Comparison of ENCODE assay signal across 39 cellular contexts in the genomic region with DNA sequence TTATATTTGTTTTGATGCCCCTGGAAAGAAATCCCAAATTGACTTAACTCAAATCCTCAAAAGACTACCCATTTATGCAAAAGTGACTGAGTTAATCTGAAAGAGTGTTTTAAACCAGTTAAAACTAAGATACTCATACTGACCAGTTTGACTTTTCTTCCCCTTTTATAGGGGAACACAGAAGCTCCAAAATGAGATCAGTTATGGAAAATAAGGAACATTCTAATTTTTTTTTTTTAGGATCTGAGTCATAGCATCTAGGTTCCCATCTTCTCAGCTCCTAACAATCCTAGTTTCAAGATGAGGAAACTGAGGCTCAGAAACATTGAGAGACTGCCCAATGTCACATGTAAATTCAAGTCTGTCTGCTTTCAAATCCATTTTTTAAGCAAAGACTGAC.
"Had no signal": no experiment of that assay in that cellular context is flagged by ENCODE, and none has a peak within 500 bp of the region (broad histone marks: within the 10 kb centered on the region; RNA-seq: fewer than 3 reads in every experiment).

No MANE protein-coding gene starts in this region.

- ATAC-seq: activated CD4-positive, alpha-beta T cell treated with anti-CD3 and anti-CD28 coated beads for 36 hours; activated CD4-positive, CD25-positive, alpha-beta regulatory T cell treated with anti-CD3 and anti-CD28 coated beads, Interleukin-2, amount 50 U/mL, for 24 hours; activated CD8-positive, alpha-beta memory T cell treated with anti-CD3 and anti-CD28 coated beads, Interleukin-2, amount 10 ng/mL, durations not matched to agents 7 days and 5 days; activated CD8-positive, alpha-beta T cell treated with anti-CD3 and anti-CD28 coated beads, Interleukin-2, amount 10 ng/mL, durations not matched to agents 7 days and 5 days; activated naive CD8-positive, alpha-beta T cell treated with anti-CD3 and anti-CD28 coated beads, Interleukin-2, amount 50 U/mL, for 24 hours; WTC11 had no signal

- H3K36me3 Mint-ChIP-seq: activated naive CD4-positive, alpha-beta T cell treated with anti-CD3 and anti-CD28 coated beads, Interleukin-2, amount 10 ng/mL, durations not matched to agents 7 days and 5 days; activated naive CD4-positive, alpha-beta T cell treated with anti-CD3 and anti-CD28 coated beads, Interleukin-2, amount 50 U/mL, for 24 hours; activated naive CD8-positive, alpha-beta T cell; activated naive CD8-positive, alpha-beta T cell treated with anti-CD3 and anti-CD28 coated beads, Interleukin-2, amount 10 ng/mL, durations not matched to agents 7 days and 5 days; brain; WTC11 had no signal

- DNase-seq: activated CD4-positive, alpha-beta memory T cell treated with anti-CD3 and anti-CD28 coated beads, Interleukin-2, amount 10 ng/mL, durations not matched to agents 7 days and 5 days; activated CD4-positive, alpha-beta T cell treated with anti-CD3 and anti-CD28 coated beads for 1 hour; activated CD4-positive, alpha-beta T cell treated with anti-CD3 and anti-CD28 coated beads for 36 hours; activated CD4-positive, alpha-beta T cell treated with anti-CD3 and anti-CD28 coated beads for 48 hours; activated CD4-positive, alpha-beta T cell treated with anti-CD3 and anti-CD28 coated beads, Interleukin-2, amount 50 U/mL, for 1 hour; activated CD4-positive, alpha-beta T cell treated with anti-CD3 and anti-CD28 coated beads, Interleukin-2, amount 50 U/mL, for 4 hours; activated CD4-positive, CD25-positive, alpha-beta regulatory T cell; activated CD8-positive, alpha-beta memory T cell treated with anti-CD3 and anti-CD28 coated beads for 24 hours; activated CD8-positive, alpha-beta memory T cell treated with anti-CD3 and anti-CD28 coated beads, Interleukin-2, amount 10 ng/mL, durations not matched to agents 7 days and 5 days; activated CD8-positive, alpha-beta memory T cell treated with anti-CD3 and anti-CD28 coated beads, Interleukin-2, amount 50 U/mL, for 48 hours; activated CD8-positive, alpha-beta T cell treated with anti-CD3 and anti-CD28 coated beads, Interleukin-2, amount 10 ng/mL, durations not matched to agents 7 days and 5 days; activated effector memory CD4-positive, alpha-beta T cell treated with Interleukin-2 at 50 U/mL for 16 hours; activated gamma-delta T cell; activated naive CD4-positive, alpha-beta T cell treated with anti-CD3 and anti-CD28 coated beads, Interleukin-2, amount 10 ng/mL, durations not matched to agents 7 days and 5 days; activated naive CD4-positive, alpha-beta T cell treated with Interleukin-2 at 50 U/mL for 16 hours; activated naive CD8-positive, alpha-beta T cell treated with anti-CD3 and anti-CD28 coated beads, Interleukin-2, amount 10 ng/mL, durations not matched to agents 7 days and 5 days; activated naive CD8-positive, alpha-beta T cell treated with anti-CD3 and anti-CD28 coated beads, Interleukin-2, amount 50 U/mL, for 24 hours; activated T-cell treated with anti-CD3 and anti-CD28 coated beads, Interleukin-2, amount 50 U/mL, for 24 hours; activated T-cell treated with anti-CD3 and anti-CD28 coated beads, Interleukin-2, amount 50 U/mL, for 48 hours; amygdala; anterior cingulate cortex; caudate nucleus; cerebellar nuclear complex; SW 1271; T-helper 1 cell; T-helper 2 cell; T-helper 9 cell; WERI-Rb-1 had no signal

- H3K27me3 ChIP-seq: ascending aorta, cardiac muscle cell had no signal

- H3K9me3 Mint-ChIP-seq: activated CD4-positive, alpha-beta memory T cell treated with anti-CD3 and anti-CD28 coated beads, Interleukin-2, amount 10 ng/mL, durations not matched to agents 7 days and 5 days; activated naive CD4-positive, alpha-beta T cell treated with anti-CD3 and anti-CD28 coated beads, Interleukin-2, amount 10 ng/mL, durations not matched to agents 7 days and 5 days; activated naive CD4-positive, alpha-beta T cell treated with anti-CD3 and anti-CD28 coated beads, Interleukin-2, amount 50 U/mL, for 24 hours; activated naive CD8-positive, alpha-beta T cell treated with anti-CD3 and anti-CD28 coated beads, Interleukin-2, amount 10 ng/mL, durations not matched to agents 7 days and 5 days; activated naive CD8-positive, alpha-beta T cell treated with anti-CD3 and anti-CD28 coated beads, Interleukin-2, amount 50 U/mL, for 24 hours; activated T-cell treated with anti-CD3 and anti-CD28 coated beads, Interleukin-2, amount 50 U/mL, for 24 hours; activated T-helper 2 cell treated with anti-CD3 and anti-CD28 coated beads, Interferon-gamma antibody, Interleukin-2, Interleukin-4, amounts not matched to agents 10 μg/mL and 5 μg/mL and 100 μg/mL, durations not matched to agents 14 hours and 24 hours and 36 hours; central memory CD8-positive, alpha-beta T cell; T-helper 1 cell treated with Interleukin-12 subunit alpha and Interleukin-12 subunit beta and Interleukin-4 antibody, amounts not matched to agents 30 μg/mL and 1 μg/mL, for 36 hours; WTC11 had no signal

- H3K27ac ChIP-seq: ascending aorta, cardiac muscle cell, WERI-Rb-1 had no signal

- H3K4me3 Mint-ChIP-seq: activated CD4-positive, alpha-beta memory T cell treated with anti-CD3 and anti-CD28 coated beads, Interleukin-2, amount 10 ng/mL, durations not matched to agents 7 days and 5 days; activated CD4-positive, alpha-beta T cell treated with anti-CD3 and anti-CD28 coated beads for 36 hours; activated CD8-positive, alpha-beta memory T cell treated with anti-CD3 and anti-CD28 coated beads, Interleukin-2, amount 10 ng/mL, durations not matched to agents 7 days and 5 days; activated CD8-positive, alpha-beta T cell treated with anti-CD3 and anti-CD28 coated beads, Interleukin-2, amount 10 ng/mL, durations not matched to agents 7 days and 5 days; activated naive CD4-positive, alpha-beta T cell treated with anti-CD3 and anti-CD28 coated beads, Interleukin-2, amount 10 ng/mL, durations not matched to agents 7 days and 5 days; activated naive CD4-positive, alpha-beta T cell treated with anti-CD3 and anti-CD28 coated beads, Interleukin-2, amount 50 U/mL, for 24 hours; activated naive CD8-positive, alpha-beta T cell; activated naive CD8-positive, alpha-beta T cell treated with anti-CD3 and anti-CD28 coated beads, Interleukin-2, amount 10 ng/mL, durations not matched to agents 7 days and 5 days; activated naive CD8-positive, alpha-beta T cell treated with anti-CD3 and anti-CD28 coated beads, Interleukin-2, amount 50 U/mL, for 24 hours; activated T-cell treated with anti-CD3 and anti-CD28 coated beads, Interleukin-2, amount 50 U/mL, for 24 hours; brain; central memory CD8-positive, alpha-beta T cell; T-helper 1 cell treated with Interleukin-12 subunit alpha and Interleukin-12 subunit beta and Interleukin-4 antibody, amounts not matched to agents 30 μg/mL and 1 μg/mL, for 36 hours; T-helper 2 cell treated with Interferon-gamma antibody and Interleukin-4, amounts not matched to agents 5 μg/mL and 100 μg/mL, for 36 hours; WTC11 had no signal

- H3K27me3 Mint-ChIP-seq: activated CD4-positive, alpha-beta memory T cell treated with anti-CD3 and anti-CD28 coated beads, Interleukin-2, amount 10 ng/mL, durations not matched to agents 7 days and 5 days; activated CD4-positive, alpha-beta T cell treated with anti-CD3 and anti-CD28 coated beads for 36 hours; activated naive CD4-positive, alpha-beta T cell treated with anti-CD3 and anti-CD28 coated beads, Interleukin-2, amount 50 U/mL, for 24 hours; activated naive CD8-positive, alpha-beta T cell; activated naive CD8-positive, alpha-beta T cell treated with anti-CD3 and anti-CD28 coated beads, Interleukin-2, amount 50 U/mL, for 24 hours; activated T-cell treated with anti-CD3 and anti-CD28 coated beads, Interleukin-2, amount 50 U/mL, for 24 hours; central memory CD8-positive, alpha-beta T cell had no signal

- H3K4me1 Mint-ChIP-seq: activated CD4-positive, alpha-beta memory T cell treated with anti-CD3 and anti-CD28 coated beads, Interleukin-2, amount 10 ng/mL, durations not matched to agents 7 days and 5 days; activated naive CD4-positive, alpha-beta T cell treated with anti-CD3 and anti-CD28 coated beads, Interleukin-2, amount 10 ng/mL, durations not matched to agents 7 days and 5 days; activated naive CD4-positive, alpha-beta T cell treated with anti-CD3 and anti-CD28 coated beads, Interleukin-2, amount 50 U/mL, for 24 hours; central memory CD8-positive, alpha-beta T cell had no signal

- H3K27ac Mint-ChIP-seq: activated CD4-positive, alpha-beta memory T cell treated with anti-CD3 and anti-CD28 coated beads, Interleukin-2, amount 10 ng/mL, durations not matched to agents 7 days and 5 days; activated CD4-positive, alpha-beta T cell treated with anti-CD3 and anti-CD28 coated beads for 36 hours; activated CD8-positive, alpha-beta memory T cell treated with anti-CD3 and anti-CD28 coated beads, Interleukin-2, amount 10 ng/mL, durations not matched to agents 7 days and 5 days; activated CD8-positive, alpha-beta T cell treated with anti-CD3 and anti-CD28 coated beads, Interleukin-2, amount 10 ng/mL, durations not matched to agents 7 days and 5 days; activated naive CD4-positive, alpha-beta T cell treated with anti-CD3 and anti-CD28 coated beads, Interleukin-2, amount 10 ng/mL, durations not matched to agents 7 days and 5 days; activated naive CD4-positive, alpha-beta T cell treated with anti-CD3 and anti-CD28 coated beads, Interleukin-2, amount 50 U/mL, for 24 hours; activated naive CD8-positive, alpha-beta T cell; activated naive CD8-positive, alpha-beta T cell treated with anti-CD3 and anti-CD28 coated beads, Interleukin-2, amount 10 ng/mL, durations not matched to agents 7 days and 5 days; activated naive CD8-positive, alpha-beta T cell treated with anti-CD3 and anti-CD28 coated beads, Interleukin-2, amount 50 U/mL, for 24 hours; activated T-cell treated with anti-CD3 and anti-CD28 coated beads, Interleukin-2, amount 50 U/mL, for 24 hours; activated T-helper 2 cell treated with anti-CD3 and anti-CD28 coated beads, Interferon-gamma antibody, Interleukin-2, Interleukin-4, amounts not matched to agents 10 μg/mL and 5 μg/mL and 100 μg/mL, durations not matched to agents 14 hours and 24 hours and 36 hours; brain; T-helper 1 cell treated with Interleukin-12 subunit alpha and Interleukin-12 subunit beta and Interleukin-4 antibody, amounts not matched to agents 30 μg/mL and 1 μg/mL, for 36 hours; T-helper 2 cell treated with Interferon-gamma antibody and Interleukin-4, amounts not matched to agents 5 μg/mL and 100 μg/mL, for 36 hours; WTC11 had no signal
